In genomic region chr13:113880651-113881611, GRCh38 we compare ENCODE assay signal across 13 cellular contexts. TPM values are rescaled to one million over a fixed set of nuclear protein-coding genes. Genes with fewer than 3 reads are reported as not detected.
A peak's percentile ranks its signal among the peaks of the same experiment; 100 is the strongest.
DNase-seq lines count a peak whose midpoint lies in the region; ATAC-seq lines count a peak whose summit lies in the region.
"Had no signal": no experiment of that assay in that cellular context is flagged by ENCODE, and none has a peak within 500 bp of the region (broad histone marks: within the 10 kb centered on the region; RNA-seq: fewer than 3 reads in every experiment).

No MANE protein-coding gene starts in this region.

- H3K9me3 Mint-ChIP-seq in stimulated activated naive CD8-positive, alpha-beta T cell treated with anti-CD3 and anti-CD28 coated beads, Interleukin-15, amount 100 ng/mL, for 72 hours, result peaks cover 0 to 2% of the 10 kb centered on the region in 2 donors
- H3K9me3 Mint-ChIP-seq in natural killer cell treated with Interleukin-12 subunit alpha and Interleukin-12 subunit beta and Interleukin-15 and Interleukin-18, amount 100 ng/mL, for 72 hours, result no peaks in the 10 kb centered on the region

- ATAC-seq in stimulated activated naive CD8-positive, alpha-beta T cell treated with anti-CD3 and anti-CD28 coated beads, Interleukin-15, amount 100 ng/mL, for 72 hours, result peak; percentile 66
- ATAC-seq in stimulated activated naive CD8-positive, alpha-beta T cell treated with anti-CD3 and anti-CD28 coated beads, Interleukin-15, Interleukin-2, amounts not matched to agents 100 U/mL and 50 U/mL, for 24 hours, result no peak
- peak; percentile 60 to 77 for ATAC-seq in natural killer cell treated with Interleukin-12 subunit alpha and Interleukin-12 subunit beta and Interleukin-15 and Interleukin-18, amount 100 ng/mL, for 72 hours
- ATAC-seq in aorta (ENCODE audit: low FRiP score) (no peak), HG03571 (IDR thresholded peaks at IDR 0.05; ENCODE audit: unreplicated experiment) (no peak)

- H3K27ac Mint-ChIP-seq in stimulated activated naive CD8-positive, alpha-beta T cell treated with anti-CD3 and anti-CD28 coated beads, Interleukin-15, amount 100 ng/mL, for 72 hours, result no peak overlapping the region
- H3K27ac Mint-ChIP-seq in natural killer cell treated with Interleukin-12 subunit alpha and Interleukin-12 subunit beta and Interleukin-15 and Interleukin-18, amount 100 ng/mL, for 72 hours, result no peak overlapping the region
- H3K27ac Mint-ChIP-seq: activated naive CD8-positive, alpha-beta T cell had no signal

- H3K36me3 Mint-ChIP-seq in natural killer cell treated with Interleukin-12 subunit alpha and Interleukin-12 subunit beta and Interleukin-15 and Interleukin-18, amount 100 ng/mL, for 72 hours, result no peaks in the 10 kb centered on the region

- no peaks in the 10 kb centered on the region for H3K27me3 ChIP-seq in aorta (ENCODE audit: control insufficient read depth in 1 of 2, insufficient read depth in 2 of 2, low read length in 1 of 2)

- H3K4me1 ChIP-seq in aorta (ENCODE audit: control insufficient read depth in 1 of 2, insufficient read depth in 2 of 2, low read length in 2 of 2), result peaks cover 0 to 2% of the 10 kb centered on the region in 2 donors

- H3K9me3 ChIP-seq in aorta (ENCODE audit: control insufficient read depth, low read length), result no peaks in the 10 kb centered on the region

- no peak overlapping the region for H3K4me3 Mint-ChIP-seq in stimulated activated naive CD8-positive, alpha-beta T cell treated with anti-CD3 and anti-CD28 coated beads, Interleukin-15, amount 100 ng/mL, for 72 hours
- peak overlapping the region; percentile 50 for H3K4me3 Mint-ChIP-seq in natural killer cell treated with Interleukin-12 subunit alpha and Interleukin-12 subunit beta and Interleukin-15 and Interleukin-18, amount 100 ng/mL, for 72 hours
- H3K4me3 Mint-ChIP-seq: activated naive CD8-positive, alpha-beta T cell had no signal

- peaks cover 3% of the 10 kb centered on the region for H3K27me3 Mint-ChIP-seq in stimulated activated naive CD8-positive, alpha-beta T cell treated with anti-CD3 and anti-CD28 coated beads, Interleukin-15, amount 100 ng/mL, for 72 hours
- peaks cover 3 to 10% of the 10 kb centered on the region in 2 donors for H3K27me3 Mint-ChIP-seq in natural killer cell treated with Interleukin-12 subunit alpha and Interleukin-12 subunit beta and Interleukin-15 and Interleukin-18, amount 100 ng/mL, for 72 hours

- 64 to 65% methylated on average over 17 of the region's 17 CpGs for WGBS in aorta, 2 donors

- DNase-seq in stimulated activated naive CD8-positive, alpha-beta T cell treated with anti-CD3 and anti-CD28 coated beads, Interleukin-15, amount 100 ng/mL, for 72 hours, result no peak
- DNase-seq in stimulated activated naive CD8-positive, alpha-beta T cell treated with anti-CD3 and anti-CD28 coated beads, Interleukin-15, Interleukin-2, amounts not matched to agents 100 U/mL and 50 U/mL, for 24 hours, result no peak
- DNase-seq in epithelial cell of prostate (ENCODE audit: low read depth, low spot score) (no peak), aorta (peak in 1 of 2 donors; percentile 74), NCI-H82 treated with DMSO at 0.1 percent for 48 hours (lab: John Stamatoyannopoulos, UW; ENCODE audit: unreplicated experiment) (no peak)
- DNase-seq in natural killer cell treated with Interleukin-12 subunit alpha and Interleukin-12 subunit beta and Interleukin-15 and Interleukin-18, amount 100 ng/mL, for 72 hours (ENCODE audit: low spot score), result no peak
- no peak for DNase-seq in activated T-cell treated with anti-CD3 and anti-CD28 coated beads, Interleukin-2, amount 50 U/mL, for 1 hour
- DNase-seq: GDM1, kidney glomerular epithelial cell, NCI-H1436 treated with DMSO at 0.1 percent for 48 hours, OCI-M1 had no signal

- H3K4me1 Mint-ChIP-seq in stimulated activated naive CD8-positive, alpha-beta T cell treated with anti-CD3 and anti-CD28 coated beads, Interleukin-15, amount 100 ng/mL, for 72 hours, result peaks cover 38% of the 10 kb centered on the region
- H3K4me1 Mint-ChIP-seq in natural killer cell treated with Interleukin-12 subunit alpha and Interleukin-12 subunit beta and Interleukin-15 and Interleukin-18, amount 100 ng/mL, for 72 hours (ENCODE audit: low read depth in 2 of 2), result peaks cover 20 to 29% of the 10 kb centered on the region in 2 donors

- intact Hi-C loops in aorta (cut with DNase I), result no loop called here

- H3K4me3 ChIP-seq in aorta (ENCODE audit: low read length in 2 of 2), result no peak overlapping the region

- H3K36me3 ChIP-seq in aorta (ENCODE audit: control insufficient read depth in 1 of 2, insufficient read depth in 2 of 2, low read length in 1 of 2), result no peaks in the 10 kb centered on the region

- H3K27ac ChIP-seq in epithelial cell of prostate (peak overlapping the region; percentile 37), aorta (ENCODE audit: low read depth in 1 of 2, low read length in 2 of 2) (peak overlapping the region; percentile 79 to 91)

RNA-seq across cellular contexts. Expression of gene GAS6, which starts 17.1 kb away (rescaled TPM):
- under 1 TPM in 1 of 2 donors, not detected in 1; 0.45 TPM for total RNA-seq in natural killer cell treated with Interleukin-12 subunit alpha and Interleukin-12 subunit beta and Interleukin-15 and Interleukin-18, amount 100 ng/mL, for 72 hours
- 100 to 1,000 TPM; 317 to 348 TPM for total RNA-seq in aorta
- polyA plus RNA-seq in aorta, result 100 to 1,000 TPM; 244 to 509 TPM

Comparison
In these comparisons a context has a peak if more than half of its experiments do, and no peak if none do; other contexts are left out.
1. ATAC-seq: peak in stimulated activated naive CD8-positive, alpha-beta T cell treated with anti-CD3 and anti-CD28 coated beads, Interleukin-15, amount 100 ng/mL, for 72 hours (single experiment) and natural killer cell treated with Interleukin-12 subunit alpha and Interleukin-12 subunit beta and Interleukin-15 and Interleukin-18, amount 100 ng/mL, for 72 hours (2 of 2); none in stimulated activated naive CD8-positive, alpha-beta T cell treated with anti-CD3 and anti-CD28 coated beads, Interleukin-15, Interleukin-2, amounts not matched to agents 100 U/mL and 50 U/mL, for 24 hours (single experiment), aorta (single experiment) and HG03571 (single experiment).
2. RNA of gene GAS6, which starts 17.1 kb away (total RNA-seq): 317 to 348 TPM in aorta; 0.45 TPM in natural killer cell treated with Interleukin-12 subunit alpha and Interleukin-12 subunit beta and Interleukin-15 and Interleukin-18, amount 100 ng/mL, for 72 hours; every median in the first group is over 100 times any median in the second.